ENCODE assay signal across 19 cellular contexts in genomic region chr10:103930449-103930848, GRCh38. TPM values are rescaled to one million over a fixed set of nuclear protein-coding genes. Genes with fewer than 3 reads are reported as not detected.
DNase-seq lines count a peak whose midpoint lies in the region; ATAC-seq, FAIRE-seq and TF ChIP-seq lines count a peak whose summit lies in the region.
"Had no signal": no experiment of that assay in that cellular context is flagged by ENCODE, and none has a peak within 500 bp of the region (broad histone marks: within the 10 kb centered on the region; RNA-seq: fewer than 3 reads in every experiment).

No MANE protein-coding gene starts in this region.

- H3K27ac ChIP-seq in HEK293 (ENCODE audit: extremely low read depth, low read depth, low read length) (no peak overlapping the region), esophagus muscularis mucosa (replicated peaks in 1 of 4) (no peak overlapping the region), tibial artery (no peak overlapping the region)
- H3K27ac ChIP-seq: HL-60 had no signal

- DNase-seq in NCI-H82 (lab: John Stamatoyannopoulos, UW) (peak; percentile 88), esophagus muscularis mucosa (ENCODE audit: extremely low spot score) (peak; percentile 10), tibial artery (no peak), HTR-8/SVneo (ENCODE audit: insufficient read length, low spot score) (no peak)
- DNase-seq in activated naive CD4-positive, alpha-beta T cell treated with anti-CD3 and anti-CD28 coated beads for 36 hours: no peak
- DNase-seq: ACHN; BE2C; C1 segment of cervical spinal cord; CD4-positive, CD25-positive, alpha-beta regulatory T cell; CD8-positive, alpha-beta memory T cell; COR-L47; GOT3; H7; IMR-90 had no signal

- intact Hi-C loops in esophagus muscularis mucosa (cut with DNase I): no loop called here
- intact Hi-C loops in activated naive CD4-positive, alpha-beta T cell treated with anti-CD3 and anti-CD28 coated beads for 36 hours (cut with micrococcal nuclease): no loop called here
- intact Hi-C loops in tibial artery (cut with DNase I; ENCODE audit: low total_unique reads): no loop called here

- H3K27me3 Mint-ChIP-seq in activated naive CD4-positive, alpha-beta T cell treated with anti-CD3 and anti-CD28 coated beads for 36 hours (ENCODE audit: low read depth): no peaks in the 10 kb centered on the region
- H3K27me3 Mint-ChIP-seq: CD8-positive, alpha-beta memory T cell had no signal

- no peak for TF ChIP-seq EP300 in esophagus muscularis mucosa (IDR thresholded peaks at IDR 0.05)

- POLR2A ChIA-PET in HEK293 (lab: Yijun Ruan, JAX): no interaction called here

- no peaks in the 10 kb centered on the region for H3K4me1 ChIP-seq in HEK293 (ENCODE audit: control insufficient read depth, insufficient read depth, low read length)
- no peaks in the 10 kb centered on the region for H3K4me1 ChIP-seq in esophagus muscularis mucosa
- no peaks in the 10 kb centered on the region for H3K4me1 ChIP-seq in tibial artery

- H3K27me3 ChIP-seq in esophagus muscularis mucosa (no peaks in the 10 kb centered on the region), tibial artery (no peaks in the 10 kb centered on the region)
- H3K27me3 ChIP-seq: BE2C had no signal

- no peaks in the 10 kb centered on the region for H3K36me3 ChIP-seq in HEK293 (ENCODE audit: control insufficient read depth in 2 of 2, insufficient read depth in 1 of 2, low read length in 2 of 2)
- no peaks in the 10 kb centered on the region for H3K36me3 ChIP-seq in esophagus muscularis mucosa
- H3K36me3 ChIP-seq in tibial artery: no peaks in the 10 kb centered on the region
- H3K36me3 ChIP-seq: BE2C had no signal

- 100% methylated on average over 1 of the region's 1 CpG for WGBS in esophagus muscularis mucosa

- H3K4me3 ChIP-seq in HEK293 (ENCODE audit: low read depth, low read length): no peak overlapping the region
- no peak overlapping the region for H3K4me3 ChIP-seq in esophagus muscularis mucosa
- H3K4me3 ChIP-seq in tibial artery: no peak overlapping the region
- H3K4me3 ChIP-seq: K562 had no signal

- H3K36me3 Mint-ChIP-seq in activated naive CD4-positive, alpha-beta T cell treated with anti-CD3 and anti-CD28 coated beads for 36 hours (ENCODE audit: low read depth): no peaks in the 10 kb centered on the region
- H3K36me3 Mint-ChIP-seq: CD4-positive, CD25-positive, alpha-beta regulatory T cell had no signal

- H3K27ac Mint-ChIP-seq in activated naive CD4-positive, alpha-beta T cell treated with anti-CD3 and anti-CD28 coated beads for 36 hours: no peak overlapping the region
- H3K27ac Mint-ChIP-seq: CD4-positive, CD25-positive, alpha-beta regulatory T cell; CD8-positive, alpha-beta memory T cell had no signal

- no peak for FAIRE-seq in HTR-8/SVneo (lab: Jason Lieb, UNC)
- FAIRE-seq: GM12892, K562 had no signal

- no peak for TF ChIP-seq CTCF in HEK293 (tag by site-specific recombination; IDR thresholded peaks at IDR 0.05)
- TF ChIP-seq CTCF in esophagus muscularis mucosa (IDR thresholded peaks at IDR 0.05): no peak
- no peak for TF ChIP-seq CTCF in tibial artery (IDR thresholded peaks at IDR 0.05)

- H3K9me3 Mint-ChIP-seq in activated naive CD4-positive, alpha-beta T cell treated with anti-CD3 and anti-CD28 coated beads for 36 hours: no peaks in the 10 kb centered on the region
- H3K9me3 Mint-ChIP-seq: CD4-positive, CD25-positive, alpha-beta regulatory T cell; CD8-positive, alpha-beta memory T cell had no signal

- no peak for TF ChIP-seq POLR2A in esophagus muscularis mucosa (IDR thresholded peaks at IDR 0.05; ENCODE audit: low read depth)

- no peak overlapping the region for H3K4me3 Mint-ChIP-seq in activated naive CD4-positive, alpha-beta T cell treated with anti-CD3 and anti-CD28 coated beads for 36 hours
- H3K4me3 Mint-ChIP-seq: CD4-positive, CD25-positive, alpha-beta regulatory T cell; CD8-positive, alpha-beta memory T cell had no signal

- no peaks in the 10 kb centered on the region for H3K4me1 Mint-ChIP-seq in activated naive CD4-positive, alpha-beta T cell treated with anti-CD3 and anti-CD28 coated beads for 36 hours (ENCODE audit: low read depth)
- H3K4me1 Mint-ChIP-seq: CD8-positive, alpha-beta memory T cell had no signal

- no peak for ATAC-seq in HG03159 (IDR thresholded peaks at IDR 0.05; ENCODE audit: unreplicated experiment)
- ATAC-seq: K562 had no signal

- H3K9me3 ChIP-seq in HEK293 (ENCODE audit: control insufficient read depth, insufficient read depth, low read depth, low read length) (no peaks in the 10 kb centered on the region), esophagus muscularis mucosa (no peaks in the 10 kb centered on the region), tibial artery (no peaks in the 10 kb centered on the region)
- H3K9me3 ChIP-seq: BE2C had no signal

- CTCF ChIA-PET in HEK293 (lab: Yijun Ruan, JAX): interaction anchor here (0.8 kb wide), 1 partner anchor 45 kb away, joined by 3 read pairs; no protein-coding TSS in a partner anchor
- CTCF ChIA-PET in activated naive CD4-positive, alpha-beta T cell treated with anti-CD3 and anti-CD28 coated beads for 36 hours (lab: Charles Lee): interaction anchor here (0.6 to 0.7 kb wide), 2 partner anchors 139 to 1238 kb away, joined by 3 read pairs; no protein-coding TSS in a partner anchor

TF ChIP-seq in HEK293, 187 proteins besides CTCF, POLR2A, EP300 and RAD21:
- TF ChIP-seq SCRT1 (tag by site-specific recombination; IDR thresholded peaks at IDR 0.05; ENCODE audit: borderline replicate concordance) (peak; percentile 59; the same call in 1 of the 2 replicates), MYNN (tag by site-specific recombination; IDR thresholded peaks at IDR 0.05; ENCODE audit: borderline replicate concordance) (peak; percentile 42; the same call in 1 of the 2 replicates), ZNF138 (tag by site-specific recombination; IDR thresholded peaks at IDR 0.05; ENCODE audit: borderline replicate concordance) (no peak), SCRT2 (tag by site-specific recombination; IDR thresholded peaks at IDR 0.05) (peak; percentile 89), ZNF621 (tag by site-specific recombination; IDR thresholded peaks at IDR 0.05) (no peak)

RNA-seq across cellular contexts. Expression of gene STN1, which starts 12.5 kb away (rescaled TPM):
- total RNA-seq in esophagus muscularis mucosa: 10 to 100 TPM; 18.7 to 27.7 (median 24.9) TPM
- total RNA-seq in activated naive CD4-positive, alpha-beta T cell treated with anti-CD3 and anti-CD28 coated beads for 36 hours: 10 to 100 TPM; 53.3 to 54.8 TPM

RNA-seq across cellular contexts. Expression of gene SLK, which starts 36.5 kb away (rescaled TPM):
- total RNA-seq in esophagus muscularis mucosa: 100 to 1,000 TPM in 2 of 4 donors, 10 to 100 TPM in 2; 83.1 to 105 (median 102) TPM
- 10 to 100 TPM; 16.0 to 16.1 TPM for total RNA-seq in activated naive CD4-positive, alpha-beta T cell treated with anti-CD3 and anti-CD28 coated beads for 36 hours

Comparison
In these comparisons a context has a peak if more than half of its experiments do, and no peak if none do; other contexts are left out.
1. DNase-seq: peak in NCI-H82 (single experiment) and esophagus muscularis mucosa (single experiment); none in activated naive CD4-positive, alpha-beta T cell treated with anti-CD3 and anti-CD28 coated beads for 36 hours (single experiment), tibial artery (0 of 2) and HTR-8/SVneo (single experiment).
2. RNA of gene SLK, which starts 36.5 kb away (total RNA-seq): 83.1 to 105 TPM in esophagus muscularis mucosa; 16.0 to 16.1 TPM in activated naive CD4-positive, alpha-beta T cell treated with anti-CD3 and anti-CD28 coated beads for 36 hours; every median in the first group is over 4 times any median in the second.